ENCODE assay signal across 1 cellular context in genomic region chr6:13523826-13524622, GRCh38.
TF ChIP-seq lines count a peak whose summit lies in the region.

No MANE protein-coding gene starts in this region.

TF ChIP-seq in HepG2, 621 proteins besides CTCF, POLR2A, EP300 and RAD21:
- TF ChIP-seq ZNF788 (CRISPR knock-in tag; IDR thresholded peaks at IDR 0.05; ENCODE audit: borderline replicate concordance) (no peak), THAP11 (CRISPR knock-in tag; IDR thresholded peaks at IDR 0.05) (no peak), ZNF550 (CRISPR knock-in tag; IDR thresholded peaks at IDR 0.05; ENCODE audit: borderline replicate concordance) (no peak), TEAD3 (CRISPR knock-in tag; optimal IDR thresholded peaks at IDR 0.05; ENCODE audit: borderline replicate concordance) (no peak), SALL1 (CRISPR knock-in tag; IDR thresholded peaks at IDR 0.05) (no peak), ZBTB37 (CRISPR knock-in tag; IDR thresholded peaks at IDR 0.05) (no peak), ZBTB1 (CRISPR knock-in tag; IDR thresholded peaks at IDR 0.05; ENCODE audit: borderline replicate concordance) (no peak), TBP (CRISPR knock-in tag; IDR thresholded peaks at IDR 0.05) (no peak), ZNF7 (CRISPR knock-in tag; IDR thresholded peaks at IDR 0.05) (no peak), ARNT (IDR thresholded peaks at IDR 0.05) (no peak), EED (CRISPR knock-in tag; IDR thresholded peaks at IDR 0.05) (no peak), MAFK (conservative IDR thresholded peaks at IDR 0.05 in 1 of 2, IDR thresholded peaks at IDR 0.05 in 1 of 2; ENCODE audit: low read length in 2 of 2) (0 out of 4 replicates have a peak, but pooled peaks of 1 of the 2 experiments have one; percentile 4), ZNF263 (CRISPR knock-in tag; IDR thresholded peaks at IDR 0.05) (0 out of 2 replicates have a peak, but pooled peaks have one; percentile 50)
